ENCODE assay signal across 9 cellular contexts in genomic region chr15:99106417-99107220, GRCh38. TPM values are rescaled to one million over a fixed set of nuclear protein-coding genes. Genes with fewer than 3 reads are reported as not detected.
DNase-seq lines count a peak whose midpoint lies in the region; ATAC-seq and TF ChIP-seq lines count a peak whose summit lies in the region.
"Had no signal": no experiment of that assay in that cellular context is flagged by ENCODE, and none has a peak within 500 bp of the region (broad histone marks: within the 10 kb centered on the region; RNA-seq: fewer than 3 reads in every experiment).

No MANE protein-coding gene starts in this region.

- H3K4me3 ChIP-seq in breast epithelium (peak overlapping the region; percentile 45 to 87 (median 70)), coronary artery (peak overlapping the region; percentile 98), mesodermal cell (ENCODE audit: extremely low read depth, insufficient read depth, low read length, poor library complexity, severe bottlenecking) (peak overlapping the region; percentile 52), aorta (ENCODE audit: low read length in 2 of 2) (peak overlapping the region; percentile 30 to 42)

- no peaks in the 10 kb centered on the region for H3K9me3 ChIP-seq in breast epithelium
- H3K9me3 ChIP-seq in mesodermal cell (ENCODE audit: control insufficient read depth, low read length) = no peaks in the 10 kb centered on the region
- H3K9me3 ChIP-seq in aorta (ENCODE audit: control insufficient read depth, low read length) = no peaks in the 10 kb centered on the region

- no peaks in the 10 kb centered on the region for H3K36me3 Mint-ChIP-seq in MCF 10A (ENCODE audit: insufficient read depth, unreplicated experiment)

- ATAC-seq in aorta (ENCODE audit: low FRiP score) (peak; percentile 1), GM18502 (IDR thresholded peaks at IDR 0.05; ENCODE audit: poor library complexity, unreplicated experiment) (no peak), HG03139 (IDR thresholded peaks at IDR 0.05; ENCODE audit: unreplicated experiment) (no peak)

- peaks cover 6% of the 10 kb centered on the region for H3K4me1 Mint-ChIP-seq in MCF 10A (ENCODE audit: insufficient read depth, unreplicated experiment)

- POLR2A ChIA-PET in MCF 10A (lab: Yijun Ruan, JAX) = no interaction called here

- no peaks in the 10 kb centered on the region for H3K27me3 Mint-ChIP-seq in MCF 10A (ENCODE audit: insufficient read depth, unreplicated experiment)

- BruUV-seq in MCF 10A (replicated peaks; lab: Mats Ljungman, UMichigan) = no TSS peak

- H3K4me3 Mint-ChIP-seq in MCF 10A (ENCODE audit: unreplicated experiment) = no peak overlapping the region

- peak overlapping the region; percentile 77 to 94 for H3K27ac ChIP-seq in breast epithelium
- peak overlapping the region; percentile 86 to 97 for H3K27ac ChIP-seq in coronary artery
- H3K27ac ChIP-seq in mesodermal cell (ENCODE audit: low read depth, low read length, severe bottlenecking) = no peak overlapping the region
- peak overlapping the region; percentile 6 to 55 for H3K27ac ChIP-seq in aorta (ENCODE audit: low read depth in 1 of 2, low read length in 2 of 2)
- H3K27ac ChIP-seq: HL-60 had no signal

- TF ChIP-seq CTCF in breast epithelium (IDR thresholded peaks at IDR 0.05) = no peak
- no peak for TF ChIP-seq CTCF in MCF 10A (IDR thresholded peaks at IDR 0.05; ENCODE audit: unreplicated experiment)
- no peak for TF ChIP-seq CTCF in coronary artery (IDR thresholded peaks at IDR 0.05)

- intact Hi-C loops in breast epithelium (cut with DNase I; ENCODE audit: low total_unique reads) = loop anchor here (5.0 kb wide), 1 partner anchor 106 kb away; no protein-coding TSS in a partner anchor
- intact Hi-C loops in MCF 10A (cut with micrococcal nuclease) = no loop called here
- intact Hi-C loops in aorta (cut with DNase I) = loop anchor here (2.0 to 10.0 kb wide), 3 partner anchors 16 to 628 kb away; partner anchors contain the start of gene LYSMD4 (in 1 of the 2)

- CTCF ChIA-PET in MCF 10A (lab: Yijun Ruan, JAX) = interaction anchor here (0.6 kb wide), 1 partner anchor 108 kb away, joined by 5 read pairs; no protein-coding TSS in a partner anchor

- DNase-seq in breast epithelium (ENCODE audit: low spot score in 2 of 2) (peak in 1 of 2 donors; percentile 48), MCF 10A (ENCODE audit: unreplicated experiment) (no peak), coronary artery (ENCODE audit: low spot score) (peak; percentile 72), aorta (no peak), AML-193 (lab: John Stamatoyannopoulos, UW) (no peak)

- H3K9me3 Mint-ChIP-seq in MCF 10A (ENCODE audit: unreplicated experiment) = no peaks in the 10 kb centered on the region

- 90 to 92% methylated on average over 14 to 15 of the region's 15 CpGs for WGBS in mesodermal cell (ENCODE audit: insufficient coverage in 2 of 2), 2 experiments
- WGBS in aorta, 2 donors = 12% methylated on average over 15 of the region's 15 CpGs

- H3K4me1 ChIP-seq in breast epithelium = no peaks in the 10 kb centered on the region
- H3K4me1 ChIP-seq in mesodermal cell (ENCODE audit: control insufficient read depth, insufficient read depth, low read length, poor library complexity, severe bottlenecking) = peaks cover 5% of the 10 kb centered on the region
- peaks cover 3 to 4% of the 10 kb centered on the region in 2 donors for H3K4me1 ChIP-seq in aorta (ENCODE audit: control insufficient read depth in 1 of 2, insufficient read depth in 2 of 2, low read length in 2 of 2)

- H3K27me3 ChIP-seq in breast epithelium (peaks cover 0 to 6% of the 10 kb centered on the region in 2 donors), aorta (ENCODE audit: control insufficient read depth in 1 of 2, insufficient read depth in 2 of 2, low read length in 1 of 2) (no peaks in the 10 kb centered on the region)

- TF ChIP-seq POLR2A in breast epithelium (IDR thresholded peaks at IDR 0.05) = no peak

- H3K27ac Mint-ChIP-seq in MCF 10A (ENCODE audit: low read depth, unreplicated experiment) = no peak overlapping the region

- H3K36me3 ChIP-seq in breast epithelium = no peaks in the 10 kb centered on the region
- peaks cover 13% of the 10 kb centered on the region for H3K36me3 ChIP-seq in mesodermal cell (ENCODE audit: control insufficient read depth, insufficient read depth, low read length)
- H3K36me3 ChIP-seq in aorta (ENCODE audit: control insufficient read depth in 1 of 2, insufficient read depth in 2 of 2, low read length in 1 of 2) = no peaks in the 10 kb centered on the region

RNA-seq across cellular contexts. Expression of gene SYNM, which starts 1.7 kb away (rescaled TPM):
- total RNA-seq in breast epithelium (100 to 1,000 TPM in 2 of 3 donors, 10 to 100 TPM in 1; 32.0 to 319 (median 115) TPM), MCF 10A (2022) (0.12 TPM in 2 replicates), aorta (100 to 1,000 TPM in 1 of 2 donors, 10 to 100 TPM in 1; 81.9 to 103 TPM)
- 12.7 TPM for polyA plus RNA-seq in mesodermal cell (2013, experiment 1 of 2)
- 13.1 TPM for polyA plus RNA-seq in mesodermal cell (2013, experiment 2 of 2)
- polyA plus RNA-seq in aorta = 10 to 100 TPM; 42.6 to 45.7 TPM

Comparison
In these comparisons a context has a peak if more than half of its experiments do, and no peak if none do; other contexts are left out.
1. RNA of gene SYNM, which starts 1.7 kb away (total RNA-seq): 32.0 to 319 TPM in breast epithelium and 81.9 to 103 TPM in aorta; 0.12 TPM in MCF 10A; every median in the first group is over 10 times any median in the second.
2. H3K4me3 ChIP-seq: peak in every context shown above with its lines; median percentile 98 in coronary artery; 70 in breast epithelium; 52 in mesodermal cell; 36 in aorta.